ENCODE assay signal across 11 cellular contexts in the genomic region with DNA sequence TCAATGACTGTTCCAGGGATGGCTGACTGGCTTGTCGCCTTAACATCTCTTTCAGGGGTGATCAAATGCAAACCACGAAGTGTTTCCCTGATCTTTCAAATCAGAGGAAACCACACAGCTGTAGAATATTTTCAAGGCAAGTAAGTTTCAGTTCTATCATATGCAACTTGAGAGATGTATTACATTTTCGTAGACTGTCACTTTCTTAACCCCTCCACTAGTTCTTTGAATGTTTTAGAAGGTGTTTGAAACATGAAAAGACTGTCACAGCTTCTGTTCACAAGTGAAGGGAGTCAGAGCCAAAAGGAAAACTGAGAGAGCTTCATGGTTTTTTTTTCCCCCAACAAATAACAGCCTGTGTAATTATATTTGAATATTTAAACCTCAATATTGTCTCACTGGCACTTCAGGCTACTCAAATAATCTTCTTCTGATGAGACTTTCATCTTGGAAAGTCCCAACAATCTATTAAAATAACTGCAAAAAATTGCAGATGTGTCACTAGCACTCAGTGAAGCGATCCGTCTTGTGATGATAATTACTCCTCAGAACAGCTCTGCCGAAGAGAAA. TPM values are rescaled to one million over a fixed set of nuclear protein-coding genes. Genes with fewer than 3 reads are reported as not detected.
DNase-seq lines count a peak whose midpoint lies in the region; ATAC-seq lines count a peak whose summit lies in the region.
"Had no signal": no experiment of that assay in that cellular context is flagged by ENCODE, and none has a peak within 500 bp of the region (broad histone marks: within the 10 kb centered on the region; RNA-seq: fewer than 3 reads in every experiment).

No MANE protein-coding gene starts in this region.

- H3K27me3 Mint-ChIP-seq in activated CD4-positive, alpha-beta T cell treated with anti-CD3 and anti-CD28 coated beads for 36 hours, result peaks cover 11% of the 10 kb centered on the region
- peaks cover 30% of the 10 kb centered on the region for H3K27me3 Mint-ChIP-seq in stimulated activated memory B cell treated with anti-CD40 and anti-IgM and Interleukin-4, amounts not matched to agents 10 μg/mL and 1 μg/mL and 100 μg/mL, for 72 hours

- peaks cover 10% of the 10 kb centered on the region for H3K4me1 Mint-ChIP-seq in activated CD4-positive, alpha-beta T cell treated with anti-CD3 and anti-CD28 coated beads for 36 hours
- peaks cover 18% of the 10 kb centered on the region for H3K4me1 Mint-ChIP-seq in stimulated activated memory B cell treated with anti-CD40 and anti-IgM and Interleukin-4, amounts not matched to agents 10 μg/mL and 1 μg/mL and 100 μg/mL, for 72 hours

- no peaks in the 10 kb centered on the region for H3K36me3 Mint-ChIP-seq in activated CD4-positive, alpha-beta T cell treated with anti-CD3 and anti-CD28 coated beads for 36 hours (ENCODE audit: low read depth)
- H3K36me3 Mint-ChIP-seq in stimulated activated memory B cell treated with anti-CD40 and anti-IgM and Interleukin-4, amounts not matched to agents 10 μg/mL and 1 μg/mL and 100 μg/mL, for 72 hours, result no peaks in the 10 kb centered on the region
- H3K36me3 Mint-ChIP-seq: type B pancreatic cell had no signal

- DNase-seq in activated CD4-positive, alpha-beta T cell treated with anti-CD3 and anti-CD28 coated beads for 36 hours, result no peak
- DNase-seq in activated CD4-positive, alpha-beta T cell treated with anti-CD3 and anti-CD28 coated beads for 48 hours, result no peak
- no peak for DNase-seq in DMS114 treated with DMSO at 0.1 percent for 48 hours (lab: John Stamatoyannopoulos, UW; ENCODE audit: unreplicated experiment)
- DNase-seq in mesenteric fat pad (ENCODE audit: low spot score), result no peak
- DNase-seq: body of pancreas; stimulated activated CD4-positive, alpha-beta T cell treated with anti-CD3 and anti-CD28 coated beads, Interleukin-4, amount 100 ng/mL, for 4 hours had no signal

- ATAC-seq in activated CD4-positive, alpha-beta T cell treated with anti-CD3 and anti-CD28 coated beads for 36 hours, result peak; percentile 58
- peak; percentile 80 for ATAC-seq in GM21723 (IDR thresholded peaks at IDR 0.05; ENCODE audit: unreplicated experiment)
- peak; percentile 54 for ATAC-seq in HG03460 (IDR thresholded peaks at IDR 0.05; ENCODE audit: unreplicated experiment)
- peak; percentile 68 for ATAC-seq in stimulated activated memory B cell treated with anti-CD40 and anti-IgM and Interleukin-4, amounts not matched to agents 10 μg/mL and 1 μg/mL and 100 μg/mL, for 72 hours
- ATAC-seq in GM19023 (IDR thresholded peaks at IDR 0.05; ENCODE audit: unreplicated experiment), result no peak
- ATAC-seq: body of pancreas had no signal

- no peak overlapping the region for H3K27ac Mint-ChIP-seq in activated CD4-positive, alpha-beta T cell treated with anti-CD3 and anti-CD28 coated beads for 36 hours
- H3K27ac Mint-ChIP-seq in stimulated activated memory B cell treated with anti-CD40 and anti-IgM and Interleukin-4, amounts not matched to agents 10 μg/mL and 1 μg/mL and 100 μg/mL, for 72 hours, result peak overlapping the region; percentile 55
- H3K27ac Mint-ChIP-seq: type B pancreatic cell had no signal

- no peak overlapping the region for H3K4me3 Mint-ChIP-seq in activated CD4-positive, alpha-beta T cell treated with anti-CD3 and anti-CD28 coated beads for 36 hours
- H3K4me3 Mint-ChIP-seq in stimulated activated memory B cell treated with anti-CD40 and anti-IgM and Interleukin-4, amounts not matched to agents 10 μg/mL and 1 μg/mL and 100 μg/mL, for 72 hours, result peak overlapping the region; percentile 25
- H3K4me3 Mint-ChIP-seq: type B pancreatic cell had no signal

- no peaks in the 10 kb centered on the region for H3K9me3 Mint-ChIP-seq in activated CD4-positive, alpha-beta T cell treated with anti-CD3 and anti-CD28 coated beads for 36 hours (ENCODE audit: low read depth)
- no peaks in the 10 kb centered on the region for H3K9me3 Mint-ChIP-seq in stimulated activated memory B cell treated with anti-CD40 and anti-IgM and Interleukin-4, amounts not matched to agents 10 μg/mL and 1 μg/mL and 100 μg/mL, for 72 hours
- H3K9me3 Mint-ChIP-seq: type B pancreatic cell had no signal

- POLR2A ChIA-PET in activated CD4-positive, alpha-beta T cell treated with anti-CD3 and anti-CD28 coated beads for 36 hours (lab: Charles Lee), result no interaction called here

- CTCF ChIA-PET in activated CD4-positive, alpha-beta T cell treated with anti-CD3 and anti-CD28 coated beads for 36 hours (lab: Charles Lee), result interaction anchor here (0.6 to 1.5 kb wide), 5 partner anchors 11 to 72 kb away, joined by 3 to 6 read pairs (median 3); no protein-coding TSS in a partner anchor

- intact Hi-C loops in activated CD4-positive, alpha-beta T cell treated with anti-CD3 and anti-CD28 coated beads for 36 hours (cut with DNase I, micrococcal nuclease), result no loop called here

RNA-seq across cellular contexts. Expression of gene CAPN7, which starts 25.9 kb away (rescaled TPM):
- 10 to 100 TPM; 18.4 to 20.4 TPM for total RNA-seq in activated CD4-positive, alpha-beta T cell treated with anti-CD3 and anti-CD28 coated beads for 36 hours
- total RNA-seq in mesenteric fat pad, result 41.3 TPM
